Comparison of ENCODE assay signal across 9 cellular contexts in the genomic region with DNA sequence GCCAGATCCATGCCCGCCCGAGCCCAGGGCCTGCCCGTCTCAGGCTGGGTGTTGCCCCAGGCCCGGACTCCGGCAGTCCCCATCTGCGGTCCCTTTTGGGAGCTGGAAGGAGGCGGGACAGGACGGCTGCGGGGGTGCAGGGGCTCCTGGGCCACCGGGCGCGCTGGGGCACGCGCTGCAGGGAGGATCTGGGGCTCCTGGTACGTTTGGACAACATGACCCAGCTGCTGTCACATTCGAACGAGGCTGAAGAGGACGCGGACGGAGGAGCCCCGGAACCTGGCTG. TPM values are rescaled to one million over a fixed set of nuclear protein-coding genes. Genes with fewer than 3 reads are reported as not detected.
DNase-seq lines count a peak whose midpoint lies in the region; ATAC-seq and TF ChIP-seq lines count a peak whose summit lies in the region.
"Had no signal": no experiment of that assay in that cellular context is flagged by ENCODE, and none has a peak within 500 bp of the region (broad histone marks: within the 10 kb centered on the region; RNA-seq: fewer than 3 reads in every experiment).

No MANE protein-coding gene starts in this region.

- peak overlapping the region; percentile 98 for H3K4me2 ChIP-seq in smooth muscle cell

- H3K4me1 ChIP-seq in HEK293 (ENCODE audit: control insufficient read depth, insufficient read depth, low read length) (no peaks in the 10 kb centered on the region; the same call in 1 of the 2 replicates), right cardiac atrium (ENCODE audit: control insufficient read depth, insufficient read depth, low read length) (no peaks in the 10 kb centered on the region), smooth muscle cell (ENCODE audit: low read depth) (peaks cover 8% of the 10 kb centered on the region)

- POLR2A ChIA-PET in BJ (lab: Charles Lee) = interaction anchor here (0.6 to 0.7 kb wide), 3 partner anchors 58 to 937 kb away, joined by 10 to 19 read pairs (median 13); partner anchors contain the start of gene AURKAIP1
- POLR2A ChIA-PET in HEK293 (lab: Yijun Ruan, JAX) = interaction anchor here (0.7 to 1.9 kb wide), 7 partner anchors 14 to 533 kb away, joined by 3 to 9 read pairs (median 4); partner anchors contain the start of gene AURKAIP1

- H3K79me2 ChIP-seq in smooth muscle cell (ENCODE audit: low read depth) = peaks cover 8% of the 10 kb centered on the region

- peak overlapping the region; percentile 92 for H2AFZ ChIP-seq in smooth muscle cell (ENCODE audit: low read depth)

- H3K27me3 ChIP-seq in BJ (ENCODE audit: control insufficient read depth, insufficient read depth, low read length) (no peaks in the 10 kb centered on the region), right cardiac atrium (ENCODE audit: control insufficient read depth, insufficient read depth) (no peaks in the 10 kb centered on the region), smooth muscle cell (ENCODE audit: low read depth) (no peaks in the 10 kb centered on the region)

- CTCF ChIA-PET in BJ (lab: Yijun Ruan, JAX) (interaction anchor here (0.8 to 2.4 kb wide), 16 partner anchors 9 to 262 kb away, joined by 3 to 10 read pairs (median 4); no protein-coding TSS in a partner anchor), HEK293 (lab: Yijun Ruan, JAX) (interaction anchor here (0.6 to 4.2 kb wide), 23 partner anchors 8 to 496 kb away, joined by 3 to 23 read pairs (median 3); no protein-coding TSS in a partner anchor)

- intact Hi-C loops in right cardiac atrium (cut with DNase I) = loop anchor here in 3 of 4 donors (5.0 to 10.0 kb wide), 2 partner anchors 124 to 126 kb away; no protein-coding TSS in a partner anchor

- H3F3A ChIP-seq in smooth muscle cell (ENCODE audit: low read depth) = no peaks in the 10 kb centered on the region

- TF ChIP-seq CTCF in BJ (IDR thresholded peaks at IDR 0.05; ENCODE audit: insufficient read depth, low read depth, low read length) (no peak), HEK293 (tag by site-specific recombination; IDR thresholded peaks at IDR 0.05) (no peak), VCaP (conservative IDR thresholded peaks at IDR 0.05) (no peak), smooth muscle cell (IDR thresholded peaks at IDR 0.05; ENCODE audit: borderline replicate concordance, insufficient read depth, poor library complexity, severe bottlenecking) (no peak)

- H3K9me3 ChIP-seq in HEK293 (ENCODE audit: control insufficient read depth, insufficient read depth, low read depth, low read length) (no peaks in the 10 kb centered on the region), right cardiac atrium (ENCODE audit: control insufficient read depth, low read length) (no peaks in the 10 kb centered on the region), smooth muscle cell (replicated peaks; ENCODE audit: low read depth) (no peaks in the 10 kb centered on the region)

- H3K27ac ChIP-seq in HEK293 (ENCODE audit: extremely low read depth, low read depth, low read length) (peak overlapping the region; percentile 82), VCaP (peak overlapping the region; percentile 82), right cardiac atrium (ENCODE audit: low read length) (peak overlapping the region; percentile 61), smooth muscle cell (ENCODE audit: low read depth) (peak overlapping the region; percentile 68)

- peak; percentile 2 to 7 for ATAC-seq in right cardiac atrium
- no peak for ATAC-seq in GM18870 (IDR thresholded peaks at IDR 0.05; ENCODE audit: unreplicated experiment)

- 4% methylated on average over 21 of the region's 21 CpGs for WGBS in right cardiac atrium
- WGBS in smooth muscle cell (ENCODE audit: low lambda C conversion rate) = 10% methylated on average over 21 of the region's 21 CpGs

- H4K20me1 ChIP-seq in smooth muscle cell (ENCODE audit: low read depth) = no peaks in the 10 kb centered on the region

- peak overlapping the region; percentile 69 for H3K4me3 ChIP-seq in BJ (ENCODE audit: low read depth, low read length)
- H3K4me3 ChIP-seq in HEK293 (ENCODE audit: low read depth, low read length) = peak overlapping the region; percentile 71
- H3K4me3 ChIP-seq in right cardiac atrium (ENCODE audit: low read length) = peak overlapping the region; percentile 67
- H3K4me3 ChIP-seq in smooth muscle cell = peak overlapping the region; percentile 86

- DNase-seq in BJ (ENCODE audit: low read depth) = no peak
- peak in 1 of 3 donors; percentile 82 for DNase-seq in right cardiac atrium
- no peak for DNase-seq in smooth muscle cell (lab: John Stamatoyannopoulos, UW; ENCODE audit: unreplicated experiment)
- DNase-seq in DMS153 treated with DMSO at 0.1 percent for 48 hours (lab: John Stamatoyannopoulos, UW; ENCODE audit: unreplicated experiment) = no peak
- no peak for DNase-seq in NCI-H1105 treated with DMSO at 0.1 percent for 48 hours (lab: John Stamatoyannopoulos, UW)

- H3K36me3 ChIP-seq in BJ (ENCODE audit: control insufficient read depth, insufficient read depth, low read length) = peaks cover 2% of the 10 kb centered on the region; the same call in 1 of the 2 replicates
- no peaks in the 10 kb centered on the region for H3K36me3 ChIP-seq in HEK293 (ENCODE audit: control insufficient read depth in 2 of 2, insufficient read depth in 1 of 2, low read length in 2 of 2)
- H3K36me3 ChIP-seq in smooth muscle cell (ENCODE audit: low read depth) = no peaks in the 10 kb centered on the region

- H3K9ac ChIP-seq in smooth muscle cell (ENCODE audit: low read depth) = peak overlapping the region; percentile 79

TF ChIP-seq in HEK293, 187 proteins besides CTCF, POLR2A, EP300 and RAD21 (continues in another document):
- TF ChIP-seq, protein P1, sequence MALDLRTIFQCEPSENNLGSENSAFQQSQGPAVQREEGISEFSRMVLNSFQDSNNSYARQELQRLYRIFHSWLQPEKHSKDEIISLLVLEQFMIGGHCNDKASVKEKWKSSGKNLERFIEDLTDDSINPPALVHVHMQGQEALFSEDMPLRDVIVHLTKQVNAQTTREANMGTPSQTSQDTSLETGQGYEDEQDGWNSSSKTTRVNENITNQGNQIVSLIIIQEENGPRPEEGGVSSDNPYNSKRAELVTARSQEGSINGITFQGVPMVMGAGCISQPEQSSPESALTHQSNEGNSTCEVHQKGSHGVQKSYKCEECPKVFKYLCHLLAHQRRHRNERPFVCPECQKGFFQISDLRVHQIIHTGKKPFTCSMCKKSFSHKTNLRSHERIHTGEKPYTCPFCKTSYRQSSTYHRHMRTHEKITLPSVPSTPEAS (tag by site-specific recombination; IDR thresholded peaks at IDR 0.05) = no peak
- no peak for TF ChIP-seq ZNF747 (tag by site-specific recombination; IDR thresholded peaks at IDR 0.05)
- TF ChIP-seq, protein P2, sequence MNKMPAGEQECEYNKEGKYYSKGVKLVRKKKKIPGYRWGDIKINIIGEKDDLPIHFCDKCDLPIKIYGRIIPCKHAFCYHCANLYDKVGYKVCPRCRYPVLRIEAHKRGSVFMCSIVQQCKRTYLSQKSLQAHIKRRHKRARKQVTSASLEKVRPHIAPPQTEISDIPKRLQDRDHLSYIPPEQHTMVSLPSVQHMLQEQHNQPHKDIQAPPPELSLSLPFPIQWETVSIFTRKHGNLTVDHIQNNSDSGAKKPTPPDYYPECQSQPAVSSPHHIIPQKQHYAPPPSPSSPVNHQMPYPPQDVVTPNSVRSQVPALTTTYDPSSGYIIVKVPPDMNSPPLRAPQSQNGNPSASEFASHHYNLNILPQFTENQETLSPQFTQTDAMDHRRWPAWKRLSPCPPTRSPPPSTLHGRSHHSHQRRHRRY (tag by site-specific recombination; IDR thresholded peaks at IDR 0.05) = no peak
- no peak for TF ChIP-seq ZNF175 (tag by site-specific recombination; IDR thresholded peaks at IDR 0.05)
- 0 out of 2 replicates have a peak, but pooled peaks have one; percentile 34 for TF ChIP-seq ZEB2 (tag by site-specific recombination; IDR thresholded peaks at IDR 0.05)
- TF ChIP-seq ZNF664 (tag by site-specific recombination; IDR thresholded peaks at IDR 0.05) = no peak
- no peak for TF ChIP-seq ZNF48 (tag by site-specific recombination; IDR thresholded peaks at IDR 0.05)
- no peak for TF ChIP-seq ZNF335 (tag by site-specific recombination; conservative IDR thresholded peaks at IDR 0.05)
- 0 out of 2 replicates have a peak, but pooled peaks have one; percentile 15 for TF ChIP-seq WT1 (tag by site-specific recombination; IDR thresholded peaks at IDR 0.05)
- peak; percentile 60; the same call in 1 of the 2 replicates for TF ChIP-seq ZXDB (tag by site-specific recombination; IDR thresholded peaks at IDR 0.05)
- TF ChIP-seq ZNF777 (tag by site-specific recombination; IDR thresholded peaks at IDR 0.05; ENCODE audit: borderline replicate concordance) = no peak
- TF ChIP-seq ZNF571 (tag by site-specific recombination; IDR thresholded peaks at IDR 0.05) = no peak
- TF ChIP-seq GLI2 (tag by site-specific recombination; IDR thresholded peaks at IDR 0.05; ENCODE audit: borderline replicate concordance, low read depth) = no peak
- TF ChIP-seq ZNF114 (tag by site-specific recombination; IDR thresholded peaks at IDR 0.05) = no peak
- no peak for TF ChIP-seq ZNF121 (tag by site-specific recombination; IDR thresholded peaks at IDR 0.05)
- TF ChIP-seq ZNF416 (tag by site-specific recombination; IDR thresholded peaks at IDR 0.05) = no peak
- no peak for TF ChIP-seq KLF9 (tag by site-specific recombination; IDR thresholded peaks at IDR 0.05; ENCODE audit: low read depth)
- TF ChIP-seq ZNF324 (tag by site-specific recombination; IDR thresholded peaks at IDR 0.05) = no peak
- TF ChIP-seq ZNF600 (tag by site-specific recombination; IDR thresholded peaks at IDR 0.05) = peak; percentile 53; the same call in 1 of the 2 replicates
- TF ChIP-seq ZNF16 (tag by site-specific recombination; IDR thresholded peaks at IDR 0.05; ENCODE audit: low read depth) = no peak
- TF ChIP-seq GLIS2 (tag by site-specific recombination; IDR thresholded peaks at IDR 0.05) = peak; percentile 91

RNA-seq across cellular contexts. Expression of gene CALML6, which starts 6.6 kb away (rescaled TPM):
- polyA plus RNA-seq in BJ (2011; rRNA removed) (0.31 and 0.45 TPM in 2 replicates), right cardiac atrium (0.18 TPM), smooth muscle cell (0.18 and 0.46 TPM in 2 replicates)
- 0.47 TPM in 1 of 2 replicates, not detected in the other for polyA minus RNA-seq in BJ (2011; rRNA and poly(A)+ RNA removed)
- total RNA-seq in right cardiac atrium (under 1 TPM in 2 of 4 donors, not detected in 2; 0.24 to 0.36 TPM), smooth muscle cell (1.3 TPM in 1 of 2 replicates, not detected in the other)
- total RNA-seq: pulmonary artery endothelial cell had no signal

RNA-seq across cellular contexts. Expression of gene TMEM52, which starts 10.6 kb away (rescaled TPM):
- polyA plus RNA-seq in BJ (2011; rRNA removed) (0.28 and 1.0 TPM in 2 replicates), right cardiac atrium (1.9 TPM), smooth muscle cell (1.7 and 7.4 TPM in 2 replicates)
- 0.38 and 0.87 TPM in 2 replicates for polyA minus RNA-seq in BJ (2011; rRNA and poly(A)+ RNA removed)
- total RNA-seq in right cardiac atrium (under 1 TPM; 0.34 to 0.89 (median 0.59) TPM), smooth muscle cell (0.18 and 0.45 TPM in 2 replicates)

RNA-seq across cellular contexts. Expression of gene GNB1, which starts 17.6 kb away (rescaled TPM):
- 487 and 566 TPM in 2 replicates for polyA plus RNA-seq in BJ (2011; rRNA removed)
- 455 and 593 TPM in 2 replicates for polyA minus RNA-seq in BJ (2011; rRNA and poly(A)+ RNA removed)
- total RNA-seq in right cardiac atrium = 100 to 1,000 TPM; 152 to 205 (median 174) TPM
- 73.7 TPM for polyA plus RNA-seq in right cardiac atrium
- 188 and 208 TPM in 2 replicates for total RNA-seq in smooth muscle cell
- 265 and 293 TPM in 2 replicates for polyA plus RNA-seq in smooth muscle cell
